33 cellular contexts compared by ENCODE assay signal in genomic region chr3:139832998-139833397, GRCh38.
"Had no signal": no experiment of that assay in that cellular context is flagged by ENCODE, and none has a peak within 500 bp of the region (broad histone marks: within the 10 kb centered on the region; RNA-seq: fewer than 3 reads in every experiment).

No MANE protein-coding gene starts in this region.

- ATAC-seq: activated CD8-positive, alpha-beta memory T cell treated with anti-CD3 and anti-CD28 coated beads, Interleukin-2, amount 10 ng/mL, durations not matched to agents 7 days and 5 days; activated CD8-positive, alpha-beta T cell treated with anti-CD3 and anti-CD28 coated beads, Interleukin-2, amount 10 ng/mL, durations not matched to agents 7 days and 5 days; activated naive CD4-positive, alpha-beta T cell treated with anti-CD3 and anti-CD28 coated beads, Interleukin-2, amount 50 U/mL, for 72 hours; body of pancreas had no signal

- H3K27ac ChIP-seq: adrenal gland, body of pancreas, brain microvascular endothelial cell, breast epithelium, VCaP had no signal

- H3K27ac Mint-ChIP-seq: activated B cell treated with CpG ODN at 0.5 μM for 24 hours; activated CD4-positive, alpha-beta memory T cell treated with anti-CD3 and anti-CD28 coated beads, Interleukin-2, amount 10 ng/mL, durations not matched to agents 7 days and 5 days; activated CD4-positive, alpha-beta T cell treated with anti-CD3 and anti-CD28 coated beads, Interleukin-2, amount 10 ng/mL, durations not matched to agents 7 days and 5 days; activated CD8-positive, alpha-beta memory T cell treated with anti-CD3 and anti-CD28 coated beads, Interleukin-2, amount 10 ng/mL, durations not matched to agents 7 days and 5 days; activated CD8-positive, alpha-beta T cell treated with anti-CD3 and anti-CD28 coated beads, Interleukin-2, amount 10 ng/mL, durations not matched to agents 7 days and 5 days; activated naive CD4-positive, alpha-beta T cell treated with anti-CD3 and anti-CD28 coated beads, Interleukin-2, amount 50 U/mL, for 72 hours; activated naive CD8-positive, alpha-beta T cell treated with anti-CD3 and anti-CD28 coated beads for 36 hours; activated T-cell treated with anti-CD3 and anti-CD28 coated beads, Interleukin-2, amount 50 U/mL, for 24 hours; activated T-helper 2 cell treated with anti-CD3 and anti-CD28 coated beads, Interferon-gamma antibody, Interleukin-2, Interleukin-4, amounts not matched to agents 10 μg/mL and 5 μg/mL and 100 μg/mL, durations not matched to agents 14 hours and 24 hours and 36 hours; T-helper 1 cell treated with Interleukin-12 subunit alpha and Interleukin-12 subunit beta and Interleukin-4 antibody, amounts not matched to agents 30 μg/mL and 1 μg/mL, for 36 hours; T-helper 2 cell treated with Interferon-gamma antibody and Interleukin-4, amounts not matched to agents 5 μg/mL and 100 μg/mL, for 36 hours had no signal

- H3K9me3 Mint-ChIP-seq: activated B cell treated with CpG ODN at 0.5 μM for 24 hours; activated CD4-positive, alpha-beta memory T cell treated with anti-CD3 and anti-CD28 coated beads, Interleukin-2, amount 10 ng/mL, durations not matched to agents 7 days and 5 days; activated CD4-positive, alpha-beta T cell treated with anti-CD3 and anti-CD28 coated beads, Interleukin-2, amount 10 ng/mL, durations not matched to agents 7 days and 5 days; activated naive CD4-positive, alpha-beta T cell treated with anti-CD3 and anti-CD28 coated beads, Interleukin-2, amount 50 U/mL, for 72 hours; activated naive CD8-positive, alpha-beta T cell treated with anti-CD3 and anti-CD28 coated beads for 36 hours; activated T-cell treated with anti-CD3 and anti-CD28 coated beads, Interleukin-2, amount 50 U/mL, for 24 hours; activated T-helper 2 cell treated with anti-CD3 and anti-CD28 coated beads, Interferon-gamma antibody, Interleukin-2, Interleukin-4, amounts not matched to agents 10 μg/mL and 5 μg/mL and 100 μg/mL, durations not matched to agents 14 hours and 24 hours and 36 hours; T-helper 1 cell treated with Interleukin-12 subunit alpha and Interleukin-12 subunit beta and Interleukin-4 antibody, amounts not matched to agents 30 μg/mL and 1 μg/mL, for 36 hours; T-helper 2 cell treated with Interferon-gamma antibody and Interleukin-4, amounts not matched to agents 5 μg/mL and 100 μg/mL, for 36 hours had no signal

- H3K9me3 ChIP-seq: adrenal gland, body of pancreas, breast epithelium had no signal

- H3K4me3 ChIP-seq: adrenal gland, body of pancreas, breast epithelium had no signal

- H3K27me3 Mint-ChIP-seq: activated B cell treated with CpG ODN at 0.5 μM for 24 hours; activated CD4-positive, alpha-beta memory T cell treated with anti-CD3 and anti-CD28 coated beads, Interleukin-2, amount 10 ng/mL, durations not matched to agents 7 days and 5 days; activated CD4-positive, alpha-beta T cell treated with anti-CD3 and anti-CD28 coated beads, Interleukin-2, amount 10 ng/mL, durations not matched to agents 7 days and 5 days; activated CD8-positive, alpha-beta memory T cell treated with anti-CD3 and anti-CD28 coated beads, Interleukin-2, amount 10 ng/mL, durations not matched to agents 7 days and 5 days; activated naive CD8-positive, alpha-beta T cell treated with anti-CD3 and anti-CD28 coated beads for 36 hours; activated T-cell treated with anti-CD3 and anti-CD28 coated beads, Interleukin-2, amount 50 U/mL, for 24 hours had no signal

- H3K27me3 ChIP-seq: adrenal gland, body of pancreas, brain microvascular endothelial cell, breast epithelium had no signal

- H3K4me3 Mint-ChIP-seq: activated B cell treated with CpG ODN at 0.5 μM for 24 hours; activated CD4-positive, alpha-beta memory T cell treated with anti-CD3 and anti-CD28 coated beads, Interleukin-2, amount 10 ng/mL, durations not matched to agents 7 days and 5 days; activated CD4-positive, alpha-beta T cell treated with anti-CD3 and anti-CD28 coated beads, Interleukin-2, amount 10 ng/mL, durations not matched to agents 7 days and 5 days; activated CD8-positive, alpha-beta memory T cell treated with anti-CD3 and anti-CD28 coated beads, Interleukin-2, amount 10 ng/mL, durations not matched to agents 7 days and 5 days; activated CD8-positive, alpha-beta T cell treated with anti-CD3 and anti-CD28 coated beads, Interleukin-2, amount 10 ng/mL, durations not matched to agents 7 days and 5 days; activated naive CD8-positive, alpha-beta T cell treated with anti-CD3 and anti-CD28 coated beads for 36 hours; activated T-cell treated with anti-CD3 and anti-CD28 coated beads, Interleukin-2, amount 50 U/mL, for 24 hours; T-helper 1 cell treated with Interleukin-12 subunit alpha and Interleukin-12 subunit beta and Interleukin-4 antibody, amounts not matched to agents 30 μg/mL and 1 μg/mL, for 36 hours; T-helper 2 cell treated with Interferon-gamma antibody and Interleukin-4, amounts not matched to agents 5 μg/mL and 100 μg/mL, for 36 hours had no signal

- H3K4me1 Mint-ChIP-seq: activated B cell treated with CpG ODN at 0.5 μM for 24 hours; activated CD4-positive, alpha-beta memory T cell treated with anti-CD3 and anti-CD28 coated beads, Interleukin-2, amount 10 ng/mL, durations not matched to agents 7 days and 5 days; activated CD4-positive, alpha-beta T cell treated with anti-CD3 and anti-CD28 coated beads, Interleukin-2, amount 10 ng/mL, durations not matched to agents 7 days and 5 days; activated CD8-positive, alpha-beta memory T cell treated with anti-CD3 and anti-CD28 coated beads, Interleukin-2, amount 10 ng/mL, durations not matched to agents 7 days and 5 days; activated naive CD8-positive, alpha-beta T cell treated with anti-CD3 and anti-CD28 coated beads for 36 hours had no signal

- H3K36me3 ChIP-seq: adrenal gland, brain microvascular endothelial cell, breast epithelium had no signal

- DNase-seq: activated B cell treated with CpG ODN at 0.5 μM for 24 hours; activated CD4-positive, alpha-beta memory T cell treated with anti-CD3 and anti-CD28 coated beads, Interleukin-2, amount 10 ng/mL, durations not matched to agents 7 days and 5 days; activated CD4-positive, alpha-beta T cell treated with anti-CD3 and anti-CD28 coated beads for 4 hours; activated CD4-positive, alpha-beta T cell treated with anti-CD3 and anti-CD28 coated beads, Interleukin-2, amount 10 ng/mL, durations not matched to agents 7 days and 5 days; activated CD4-positive, alpha-beta T cell treated with anti-CD3 and anti-CD28 coated beads, Interleukin-2, amount 50 U/mL, for 48 hours; activated CD4-positive, CD25-positive, alpha-beta regulatory T cell treated with anti-CD3 and anti-CD28 coated beads, Interleukin-2, amount 50 U/mL, for 72 hours; activated CD8-positive, alpha-beta memory T cell treated with anti-CD3 and anti-CD28 coated beads for 24 hours; activated CD8-positive, alpha-beta memory T cell treated with anti-CD3 and anti-CD28 coated beads, Interleukin-2, amount 10 ng/mL, durations not matched to agents 7 days and 5 days; activated CD8-positive, alpha-beta memory T cell treated with anti-CD3 and anti-CD28 coated beads, Interleukin-2, amount 50 U/mL, for 48 hours; activated CD8-positive, alpha-beta T cell treated with anti-CD3 and anti-CD28 coated beads, Interleukin-2, amount 10 ng/mL, durations not matched to agents 7 days and 5 days; activated effector memory CD4-positive, alpha-beta T cell treated with Interleukin-2 at 50 U/mL for 16 hours; activated gamma-delta T cell; activated naive CD4-positive, alpha-beta T cell treated with anti-CD3 and anti-CD28 coated beads, Interleukin-2, amount 50 U/mL, for 16 hours; activated naive CD4-positive, alpha-beta T cell treated with Interleukin-2 at 50 U/mL for 16 hours; activated naive CD8-positive, alpha-beta T cell treated with anti-CD3 and anti-CD28 coated beads for 36 hours; activated T-cell treated with anti-CD3 and anti-CD28 coated beads, Interleukin-2, amount 50 U/mL, for 24 hours; activated T-cell treated with anti-CD3 and anti-CD28 coated beads, Interleukin-2, amount 50 U/mL, for 48 hours; adrenal gland; amniotic stem cell; aorta; body of pancreas; brain microvascular endothelial cell; central memory CD4-positive, alpha-beta T cell; SW 1271; T-helper 1 cell; T-helper 2 cell; T-helper 9 cell had no signal

- H3K36me3 Mint-ChIP-seq: activated CD8-positive, alpha-beta memory T cell treated with anti-CD3 and anti-CD28 coated beads, Interleukin-2, amount 10 ng/mL, durations not matched to agents 7 days and 5 days; activated naive CD4-positive, alpha-beta T cell treated with anti-CD3 and anti-CD28 coated beads, Interleukin-2, amount 50 U/mL, for 72 hours; activated naive CD8-positive, alpha-beta T cell treated with anti-CD3 and anti-CD28 coated beads for 36 hours had no signal

- H3K4me1 ChIP-seq: adrenal gland, breast epithelium had no signal
